ENCODE assay signal across 19 cellular contexts in the genomic region with DNA sequence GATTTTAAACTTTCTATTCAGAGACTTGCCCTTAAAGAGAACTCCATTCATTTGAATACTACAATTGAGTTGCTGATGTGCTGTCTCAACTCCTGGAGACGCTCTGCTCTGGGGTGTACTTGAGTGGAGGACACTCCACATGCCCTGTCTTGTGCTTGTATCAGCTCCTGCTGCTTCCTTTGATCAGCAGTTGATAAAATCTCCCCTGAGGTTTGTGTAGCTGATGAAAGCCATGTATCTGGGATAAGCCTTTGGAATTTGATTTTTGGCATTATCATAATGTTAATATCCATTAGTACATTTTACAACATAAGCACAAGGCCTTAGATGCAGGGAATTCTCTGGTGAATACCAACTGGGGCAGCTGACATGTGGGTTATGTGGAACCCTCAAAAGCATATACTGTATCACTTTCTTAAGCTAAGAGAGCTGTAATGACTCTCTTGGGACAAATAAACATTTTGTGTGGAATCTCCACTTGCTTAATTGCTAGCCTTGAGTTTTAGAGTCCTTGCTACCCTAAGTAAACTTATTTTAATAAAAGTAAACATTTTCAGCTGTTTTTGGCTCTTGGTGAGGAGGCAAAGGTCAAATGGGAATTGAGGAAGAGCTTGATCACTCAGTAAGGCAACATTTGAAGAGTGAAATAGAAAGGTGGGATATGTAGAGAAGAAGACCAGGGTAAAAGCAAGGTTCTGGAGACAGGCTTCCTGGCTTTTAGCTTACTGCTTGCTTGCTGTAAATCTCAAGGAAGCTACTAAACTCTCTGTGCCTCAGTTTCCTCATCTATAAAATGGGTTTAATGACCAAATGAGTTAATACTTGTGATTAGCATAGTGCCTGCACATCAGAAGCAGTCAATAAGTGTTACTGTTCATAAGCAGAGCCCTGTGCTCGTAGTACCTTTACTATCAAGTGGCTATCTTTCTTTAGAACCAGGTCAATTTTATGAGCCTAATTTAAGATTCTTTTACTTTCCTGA.
DNase-seq lines count a peak whose midpoint lies in the region; ATAC-seq, FAIRE-seq and TF ChIP-seq lines count a peak whose summit lies in the region.
"Had no signal": no experiment of that assay in that cellular context is flagged by ENCODE, and none has a peak within 500 bp of the region (broad histone marks: within the 10 kb centered on the region; RNA-seq: fewer than 3 reads in every experiment).

No MANE protein-coding gene starts in this region.

- no peak for ATAC-seq in HG03095 (IDR thresholded peaks at IDR 0.05; ENCODE audit: unreplicated experiment)
- ATAC-seq: activated CD8-positive, alpha-beta T cell treated with anti-CD3 and anti-CD28 coated beads for 36 hours; activated T-cell treated with anti-CD3 and anti-CD28 coated beads, Interleukin-2, amount 50 U/mL, for 4 hours; Panc1 had no signal

- TF ChIP-seq POLR2A in GM12891 (IDR thresholded peaks at IDR 0.05; ENCODE audit: low read depth, low read length), result no peak

- no peak for DNase-seq in D721Med (ENCODE audit: insufficient read length, low spot score)
- DNase-seq in GM12891 (ENCODE audit: insufficient read length, low spot score), result no peak
- DNase-seq in NCI-H524 (lab: John Stamatoyannopoulos, UW), result peak; percentile 72 to 86
- DNase-seq in fibroblast of mammary gland (ENCODE audit: low read depth), result peak; percentile 4
- DNase-seq in HUDEP-2 (lab: John Stamatoyannopoulos, UW; ENCODE audit: unreplicated experiment in 76 of 76), result no peak
- no peak for DNase-seq in activated CD4-positive, CD25-positive, alpha-beta regulatory T cell (lab: John Stamatoyannopoulos, UW)
- DNase-seq: activated CD8-positive, alpha-beta T cell treated with anti-CD3 and anti-CD28 coated beads for 36 hours; activated naive CD4-positive, alpha-beta T cell treated with Interleukin-2 at 50 U/mL for 16 hours; activated T-cell treated with anti-CD3 and anti-CD28 coated beads, Interleukin-2, amount 50 U/mL, for 4 hours; AML-193; amygdala; EL; NCI-H2081; occipital lobe; stimulated activated CD4-positive, alpha-beta T cell treated with anti-CD3 and anti-CD28 coated beads, Interleukin-12 subunit alpha, Interleukin-12 subunit beta, amount 100 ng/mL, for 4 hours; T1000 had no signal

- FAIRE-seq in D721Med (lab: Jason Lieb, UNC), result peak; percentile 21
- peak; percentile 56 for FAIRE-seq in GM12891 (lab: Jason Lieb, UNC)
- FAIRE-seq: frontal cortex had no signal

- TF ChIP-seq CTCF in D721Med (IDR thresholded peaks at IDR 0.05; ENCODE audit: insufficient read depth, missing control alignments), result no peak
- TF ChIP-seq CTCF in fibroblast of mammary gland (conservative IDR thresholded peaks at IDR 0.05; ENCODE audit: control insufficient read depth, insufficient read depth, low read depth, low read length), result no peak

- no peak overlapping the region for H3K4me3 ChIP-seq in fibroblast of mammary gland (ENCODE audit: control insufficient read depth, low read depth, low read length)

TF ChIP-seq in GM12891, 5 proteins besides CTCF, POLR2A, EP300 and RAD21:
- no peak for TF ChIP-seq POU2F2 (IDR thresholded peaks at IDR 0.05; ENCODE audit: low read depth, low read length)
- no peak for TF ChIP-seq SPI1 (IDR thresholded peaks at IDR 0.05; ENCODE audit: low read depth, low read length)
- no peak for TF ChIP-seq TAF1 (IDR thresholded peaks at IDR 0.05; ENCODE audit: low read depth, low read length)
- no peak for TF ChIP-seq PAX5 (IDR thresholded peaks at IDR 0.05; ENCODE audit: insufficient read depth, low read length, severe bottlenecking)
- no peak for TF ChIP-seq POLR2AphosphoS5 (IDR thresholded peaks at IDR 0.05; ENCODE audit: low read depth, low read length)

Comparison
In these comparisons a context has a peak if more than half of its experiments do, and no peak if none do; other contexts are left out.
1. DNase-seq: peak in NCI-H524 (2 of 2) and fibroblast of mammary gland (single experiment); none in D721Med (single experiment), GM12891 (single experiment), HUDEP-2 (0 of 76) and activated CD4-positive, CD25-positive, alpha-beta regulatory T cell (0 of 4).